Comparison of ENCODE assay signal across 17 cellular contexts in the genomic region with DNA sequence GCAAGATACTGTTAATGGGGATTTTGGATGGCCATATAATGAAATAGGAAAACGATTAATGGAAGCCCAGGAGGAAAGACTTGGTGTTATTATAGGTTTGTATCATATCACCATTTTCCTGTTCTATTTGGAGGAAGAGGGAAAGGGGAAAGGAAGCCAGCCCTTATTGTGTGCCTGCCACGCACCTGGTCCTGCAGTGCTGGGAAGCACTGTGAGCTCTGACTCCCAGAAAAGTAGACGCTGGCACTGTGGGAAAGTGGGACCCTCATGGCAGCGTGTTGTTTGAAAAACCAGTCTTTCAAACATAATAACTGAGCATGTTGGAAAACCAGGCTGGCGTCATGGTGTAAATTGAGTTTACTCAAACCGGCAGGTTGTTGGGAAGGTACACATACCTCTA. TPM values are rescaled to one million over a fixed set of nuclear protein-coding genes. Genes with fewer than 3 reads are reported as not detected.
DNase-seq lines count a peak whose midpoint lies in the region; TF ChIP-seq lines count a peak whose summit lies in the region.
"Had no signal": no experiment of that assay in that cellular context is flagged by ENCODE, and none has a peak within 500 bp of the region (broad histone marks: within the 10 kb centered on the region; RNA-seq: fewer than 3 reads in every experiment).

No MANE protein-coding gene starts in this region.

- H3K27ac Mint-ChIP-seq in endothelial cell (ENCODE audit: unreplicated experiment): peak overlapping the region; percentile 89
- H3K27ac Mint-ChIP-seq: CD8-positive, alpha-beta memory T cell had no signal

- H3K36me3 Mint-ChIP-seq in endothelial cell (ENCODE audit: low read depth, unreplicated experiment): peaks cover 32% of the 10 kb centered on the region
- H3K36me3 Mint-ChIP-seq: CD8-positive, alpha-beta memory T cell had no signal

- peaks cover 41% of the 10 kb centered on the region for H3K4me1 Mint-ChIP-seq in endothelial cell (ENCODE audit: unreplicated experiment)
- H3K4me1 Mint-ChIP-seq: CD8-positive, alpha-beta memory T cell had no signal

- H3K4me3 Mint-ChIP-seq in endothelial cell (ENCODE audit: unreplicated experiment): peak overlapping the region; percentile 38
- H3K4me3 Mint-ChIP-seq: CD8-positive, alpha-beta memory T cell had no signal

- no peak for TF ChIP-seq CTCF in endothelial cell (IDR thresholded peaks at IDR 0.05; ENCODE audit: unreplicated experiment)

- H3K9me3 Mint-ChIP-seq in endothelial cell (ENCODE audit: unreplicated experiment): no peaks in the 10 kb centered on the region
- H3K9me3 Mint-ChIP-seq: CD8-positive, alpha-beta memory T cell had no signal

- DNase-seq in NCI-H2081 (lab: John Stamatoyannopoulos, UW) (peak; percentile 14 to 49), NCI-H2081 treated with DMSO at 0.1 percent for 48 hours (lab: John Stamatoyannopoulos, UW) (no peak), NCI-H1092 (lab: John Stamatoyannopoulos, UW) (peak; percentile 22), NCI-H748 (lab: John Stamatoyannopoulos, UW; ENCODE audit: unreplicated experiment) (peak; percentile 78), endothelial cell (ENCODE audit: low spot score) (no peak), NCI-H526 treated with DMSO at 0.1 percent for 48 hours (lab: John Stamatoyannopoulos, UW) (no peak), DMS53 (lab: John Stamatoyannopoulos, UW) (no peak), NCI-H82 treated with DMSO at 0.1 percent for 48 hours (lab: John Stamatoyannopoulos, UW; ENCODE audit: unreplicated experiment) (no peak)
- DNase-seq: CD8-positive, alpha-beta memory T cell; EL; H7; Karpas-422; MV-4-11; NCI-H187; SIG-M5; SK-N-SH; T-helper 2 cell had no signal

- H3K27me3 Mint-ChIP-seq in endothelial cell (ENCODE audit: unreplicated experiment): no peaks in the 10 kb centered on the region

RNA-seq across cellular contexts. Expression of a gene that starts 22.0 kb away (rescaled TPM):
- 238 TPM for total RNA-seq in endothelial cell (ENCODE audit: unreplicated experiment)
- total RNA-seq: CD8-positive, alpha-beta memory T cell had no signal

Comparison
In these comparisons a context has a peak if more than half of its experiments do, and no peak if none do; other contexts are left out.
1. DNase-seq: peak in NCI-H2081 (2 of 2), NCI-H1092 (single experiment) and NCI-H748 (single experiment); none in NCI-H2081 treated with DMSO at 0.1 percent for 48 hours (single experiment), endothelial cell (single experiment), NCI-H526 treated with DMSO at 0.1 percent for 48 hours (single experiment), DMS53 (single experiment) and NCI-H82 treated with DMSO at 0.1 percent for 48 hours (single experiment).